33 cellular contexts compared by ENCODE assay signal in the genomic region with DNA sequence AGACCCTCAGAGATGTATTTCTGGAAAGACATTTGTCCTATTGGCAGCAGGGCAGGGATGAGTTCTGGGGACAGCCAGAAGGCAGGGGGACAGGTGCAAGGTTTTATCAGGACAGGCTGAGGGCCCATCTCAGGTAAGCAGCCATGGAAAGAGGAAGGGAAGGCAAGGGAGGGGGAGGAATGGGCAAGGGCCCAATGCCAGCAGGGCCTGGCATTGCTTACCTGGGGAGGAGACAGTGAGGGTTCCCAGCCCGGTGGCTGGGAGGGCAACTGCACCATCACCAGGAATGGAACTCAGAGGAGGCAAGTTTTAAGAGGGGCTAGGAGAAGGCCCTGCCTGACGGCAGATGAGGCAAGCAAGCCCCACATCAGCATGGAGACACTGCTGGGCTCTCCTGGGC. TPM values are rescaled to one million over a fixed set of nuclear protein-coding genes. Genes with fewer than 3 reads are reported as not detected.
"Had no signal": no experiment of that assay in that cellular context is flagged by ENCODE, and none has a peak within 500 bp of the region (broad histone marks: within the 10 kb centered on the region; RNA-seq: fewer than 3 reads in every experiment).

No MANE protein-coding gene starts in this region.

- H3K4me3 Mint-ChIP-seq: activated CD4-positive, alpha-beta memory T cell treated with anti-CD3 and anti-CD28 coated beads for 36 hours; activated CD4-positive, alpha-beta T cell treated with anti-CD3 and anti-CD28 coated beads, Interleukin-2, amount 10 ng/mL, durations not matched to agents 24 days and 14 days; activated CD8-positive, alpha-beta memory T cell treated with anti-CD3 and anti-CD28 coated beads, Interleukin-2, amount 10 ng/mL, durations not matched to agents 7 days and 5 days; activated naive CD4-positive, alpha-beta T cell treated with anti-CD3 and anti-CD28 coated beads, Interleukin-2, amount 50 U/mL, for 24 hours; activated naive CD8-positive, alpha-beta T cell treated with anti-CD3 and anti-CD28 coated beads, Interleukin-2, amount 50 U/mL, for 24 hours; natural killer cell; stimulated activated naive B cell treated with anti-CD40 and anti-IgM and Interleukin-4, amounts not matched to agents 10 μg/mL and 1 μg/mL and 100 μg/mL, for 72 hours; T-helper 1 cell treated with Interleukin-12 subunit alpha and Interleukin-12 subunit beta and Interleukin-4 antibody, amounts not matched to agents 30 μg/mL and 1 μg/mL, for 36 hours had no signal

- H3K36me3 Mint-ChIP-seq: activated CD4-positive, alpha-beta memory T cell treated with anti-CD3 and anti-CD28 coated beads for 36 hours; activated CD8-positive, alpha-beta memory T cell treated with anti-CD3 and anti-CD28 coated beads, Interleukin-2, amount 10 ng/mL, durations not matched to agents 7 days and 5 days; activated naive CD4-positive, alpha-beta T cell treated with anti-CD3 and anti-CD28 coated beads, Interleukin-2, amount 50 U/mL, for 24 hours; natural killer cell; stimulated activated naive B cell treated with anti-CD40 and anti-IgM and Interleukin-4, amounts not matched to agents 10 μg/mL and 1 μg/mL and 100 μg/mL, for 72 hours had no signal

- H3K4me3 ChIP-seq: breast epithelium, esophagus squamous epithelium, heart right ventricle, left lung, lower lobe of right lung, ovary, psoas muscle, smooth muscle cell, stomach, thyroid gland had no signal

- H3K4me1 ChIP-seq: breast epithelium had no signal

- DNase-seq: activated CD4-positive, alpha-beta memory T cell treated with anti-CD3 and anti-CD28 coated beads for 36 hours; activated CD4-positive, alpha-beta T cell treated with anti-CD3 and anti-CD28 coated beads, Interleukin-2, amount 10 ng/mL, durations not matched to agents 24 days and 14 days; activated CD8-positive, alpha-beta memory T cell treated with anti-CD3 and anti-CD28 coated beads, Interleukin-2, amount 10 ng/mL, durations not matched to agents 7 days and 5 days; activated naive CD8-positive, alpha-beta T cell treated with anti-CD3 and anti-CD28 coated beads, Interleukin-2, amount 50 U/mL, for 24 hours; activated T-cell treated with anti-CD3 and anti-CD28 coated beads, Interleukin-2, amount 50 U/mL, for 48 hours; amygdala; central memory CD4-positive, alpha-beta T cell; esophagus squamous epithelium; foreskin melanocyte; heart right ventricle; kidney glomerular epithelial cell; left lung; lower lobe of right lung; mesenchymal stem cell; natural killer cell; ovary; psoas muscle; stimulated activated CD4-positive, alpha-beta T cell treated with anti-CD3 and anti-CD28 coated beads, Interleukin-1b, Interleukin-23, amount 100 ng/mL, for 48 hours; stimulated activated CD4-positive, alpha-beta T cell treated with anti-CD3 and anti-CD28 coated beads, Interleukin-4, amount 100 ng/mL, for 4 hours; stimulated activated CD8-positive, alpha-beta memory T cell treated with anti-CD3 and anti-CD28 coated beads, Interleukin-4, amount 100 ng/mL, for 48 hours; stimulated activated naive B cell treated with anti-CD40 and anti-IgM and Interleukin-4, amounts not matched to agents 10 μg/mL and 1 μg/mL and 100 μg/mL, for 72 hours; stomach; SW 1271; T-helper 9 cell; thyroid gland; WERI-Rb-1 had no signal

- H3K36me3 ChIP-seq: breast epithelium, neutrophil, ovary, WERI-Rb-1 had no signal

- H3K4me1 Mint-ChIP-seq: activated CD8-positive, alpha-beta memory T cell treated with anti-CD3 and anti-CD28 coated beads, Interleukin-2, amount 10 ng/mL, durations not matched to agents 7 days and 5 days had no signal

- H3K9me3 ChIP-seq: breast epithelium, esophagus squamous epithelium, heart right ventricle, left lung, lower lobe of right lung, neutrophil, ovary, psoas muscle, stomach, thyroid gland had no signal

- H3K9me3 Mint-ChIP-seq: activated CD4-positive, alpha-beta memory T cell treated with anti-CD3 and anti-CD28 coated beads for 36 hours; activated CD4-positive, alpha-beta T cell treated with anti-CD3 and anti-CD28 coated beads, Interleukin-2, amount 10 ng/mL, durations not matched to agents 24 days and 14 days; activated naive CD4-positive, alpha-beta T cell treated with anti-CD3 and anti-CD28 coated beads, Interleukin-2, amount 50 U/mL, for 24 hours; activated naive CD8-positive, alpha-beta T cell treated with anti-CD3 and anti-CD28 coated beads, Interleukin-2, amount 50 U/mL, for 24 hours; activated T-helper 2 cell treated with anti-CD3 and anti-CD28 coated beads, Interferon-gamma antibody, Interleukin-2, Interleukin-4, amounts not matched to agents 10 μg/mL and 5 μg/mL and 100 μg/mL, durations not matched to agents 14 hours and 24 hours and 36 hours; natural killer cell; stimulated activated naive B cell treated with anti-CD40 and anti-IgM and Interleukin-4, amounts not matched to agents 10 μg/mL and 1 μg/mL and 100 μg/mL, for 72 hours; T-helper 1 cell treated with Interleukin-12 subunit alpha and Interleukin-12 subunit beta and Interleukin-4 antibody, amounts not matched to agents 30 μg/mL and 1 μg/mL, for 36 hours had no signal

- ATAC-seq: activated CD4-positive, CD25-positive, alpha-beta regulatory T cell treated with anti-CD3 and anti-CD28 coated beads, Interleukin-2, amount 50 U/mL, for 24 hours; activated CD8-positive, alpha-beta memory T cell treated with anti-CD3 and anti-CD28 coated beads, Interleukin-2, amount 10 ng/mL, durations not matched to agents 7 days and 5 days; activated naive CD8-positive, alpha-beta T cell treated with anti-CD3 and anti-CD28 coated beads, Interleukin-2, amount 50 U/mL, for 24 hours; heart right ventricle; left lung; lower lobe of right lung; natural killer cell; psoas muscle; stimulated activated naive B cell treated with anti-CD40 and anti-IgM and Interleukin-4, amounts not matched to agents 10 μg/mL and 1 μg/mL and 100 μg/mL, for 72 hours had no signal

- H3K27ac Mint-ChIP-seq: activated CD4-positive, alpha-beta memory T cell treated with anti-CD3 and anti-CD28 coated beads for 36 hours; activated CD4-positive, alpha-beta T cell treated with anti-CD3 and anti-CD28 coated beads, Interleukin-2, amount 10 ng/mL, durations not matched to agents 24 days and 14 days; activated CD8-positive, alpha-beta memory T cell treated with anti-CD3 and anti-CD28 coated beads, Interleukin-2, amount 10 ng/mL, durations not matched to agents 7 days and 5 days; activated naive CD4-positive, alpha-beta T cell treated with anti-CD3 and anti-CD28 coated beads, Interleukin-2, amount 50 U/mL, for 24 hours; activated naive CD8-positive, alpha-beta T cell treated with anti-CD3 and anti-CD28 coated beads, Interleukin-2, amount 50 U/mL, for 24 hours; activated T-helper 2 cell treated with anti-CD3 and anti-CD28 coated beads, Interferon-gamma antibody, Interleukin-2, Interleukin-4, amounts not matched to agents 10 μg/mL and 5 μg/mL and 100 μg/mL, durations not matched to agents 14 hours and 24 hours and 36 hours; natural killer cell; T-helper 1 cell treated with Interleukin-12 subunit alpha and Interleukin-12 subunit beta and Interleukin-4 antibody, amounts not matched to agents 30 μg/mL and 1 μg/mL, for 36 hours had no signal

- H3K27me3 ChIP-seq: breast epithelium, esophagus squamous epithelium, ovary, thyroid gland had no signal

- H3K27ac ChIP-seq: breast epithelium, esophagus squamous epithelium, heart right ventricle, left lung, lower lobe of right lung, ovary, psoas muscle, stomach, thyroid gland, WERI-Rb-1 had no signal

RNA-seq across cellular contexts. Expression of a gene that starts 3.1 kb away (rescaled TPM):
- total RNA-seq: activated CD4-positive, alpha-beta T cell treated with anti-CD3 and anti-CD28 coated beads, Interleukin-2, amount 10 ng/mL, durations not matched to agents 24 days and 14 days; activated CD8-positive, alpha-beta memory T cell treated with anti-CD3 and anti-CD28 coated beads, Interleukin-2, amount 10 ng/mL, durations not matched to agents 7 days and 5 days; activated T-helper 2 cell treated with anti-CD3 and anti-CD28 coated beads, Interferon-gamma antibody, Interleukin-2, Interleukin-4, amounts not matched to agents 10 μg/mL and 5 μg/mL and 100 μg/mL, durations not matched to agents 14 hours and 24 hours and 36 hours had no signal
